ENCODE assay signal across 13 cellular contexts in genomic region chr14:49405291-49405690, GRCh38.
DNase-seq lines count a peak whose midpoint lies in the region; ATAC-seq and TF ChIP-seq lines count a peak whose summit lies in the region.
"Had no signal": no experiment of that assay in that cellular context is flagged by ENCODE, and none has a peak within 500 bp of the region (broad histone marks: within the 10 kb centered on the region; RNA-seq: fewer than 3 reads in every experiment).

No MANE protein-coding gene starts in this region.

- ATAC-seq in HG03378 (IDR thresholded peaks at IDR 0.05; ENCODE audit: unreplicated experiment) (no peak), left ventricle myocardium superior (no peak)
- ATAC-seq: activated CD4-positive, CD25-positive, alpha-beta regulatory T cell treated with anti-CD3 and anti-CD28 coated beads, Interleukin-2, amount 50 U/mL, for 24 hours; left colon had no signal

- H3K9ac ChIP-seq in adipocyte (ENCODE audit: low read length), result no peak overlapping the region
- H3K9ac ChIP-seq in skeletal muscle satellite cell (ENCODE audit: low read depth, low read length), result peak overlapping the region; percentile 11

- H3K4me3 ChIP-seq in adipocyte (ENCODE audit: low read length) (no peak overlapping the region), fibroblast of pulmonary artery (replicated peaks; ENCODE audit: low read depth, low read length) (no peak overlapping the region), skeletal muscle satellite cell (ENCODE audit: low read length) (no peak overlapping the region)
- H3K4me3 ChIP-seq: hepatocyte had no signal

- DNase-seq in HCEC 1CT (peak; percentile 7), adipocyte (ENCODE audit: low read depth) (peak; percentile 57), fibroblast of pulmonary artery (ENCODE audit: low read depth) (peak; percentile 69), AG08395 (ENCODE audit: low spot score) (no peak), left ventricle myocardium superior (no peak)
- DNase-seq: COR-L47, left colon, NCI-H2081, posterior cingulate gyrus had no signal

- no peaks in the 10 kb centered on the region for H3K27me3 ChIP-seq in adipocyte (replicated peaks; ENCODE audit: control insufficient read depth, insufficient read depth, low read length)
- no peaks in the 10 kb centered on the region for H3K27me3 ChIP-seq in skeletal muscle satellite cell (ENCODE audit: control insufficient read depth, insufficient read depth, low read length)
- H3K27me3 ChIP-seq: hepatocyte had no signal

- H3K36me3 ChIP-seq in adipocyte (ENCODE audit: control insufficient read depth, insufficient read depth, low read length, severe bottlenecking) (no peaks in the 10 kb centered on the region), skeletal muscle satellite cell (ENCODE audit: insufficient read depth, low read length) (no peaks in the 10 kb centered on the region)

- H3K4me2 ChIP-seq in skeletal muscle satellite cell (ENCODE audit: low read length), result peak overlapping the region; percentile 54
- H3K4me2 ChIP-seq: hepatocyte had no signal

- no peaks in the 10 kb centered on the region for H3K9me3 ChIP-seq in adipocyte (ENCODE audit: control insufficient read depth, low read length)
- no peaks in the 10 kb centered on the region for H3K9me3 ChIP-seq in skeletal muscle satellite cell (replicated peaks; ENCODE audit: low read length)

- TF ChIP-seq CTCF in fibroblast of pulmonary artery (IDR thresholded peaks at IDR 0.05; ENCODE audit: low read length, missing control alignments), result no peak

- intact Hi-C loops in left ventricle myocardium superior (cut with micrococcal nuclease), result no loop called here

- H3K4me1 ChIP-seq in adipocyte (ENCODE audit: control insufficient read depth, insufficient read depth, low read length), result peaks cover 33% of the 10 kb centered on the region
- peaks cover 19% of the 10 kb centered on the region for H3K4me1 ChIP-seq in skeletal muscle satellite cell (ENCODE audit: control insufficient read depth, insufficient read depth, low read length)

Comparison
In these comparisons a context has a peak if more than half of its experiments do, and no peak if none do; other contexts are left out.
1. DNase-seq: peak in HCEC 1CT (single experiment), adipocyte (single experiment) and fibroblast of pulmonary artery (single experiment); none in AG08395 (single experiment) and left ventricle myocardium superior (single experiment).